ENCODE assay signal across 17 cellular contexts in the genomic region with DNA sequence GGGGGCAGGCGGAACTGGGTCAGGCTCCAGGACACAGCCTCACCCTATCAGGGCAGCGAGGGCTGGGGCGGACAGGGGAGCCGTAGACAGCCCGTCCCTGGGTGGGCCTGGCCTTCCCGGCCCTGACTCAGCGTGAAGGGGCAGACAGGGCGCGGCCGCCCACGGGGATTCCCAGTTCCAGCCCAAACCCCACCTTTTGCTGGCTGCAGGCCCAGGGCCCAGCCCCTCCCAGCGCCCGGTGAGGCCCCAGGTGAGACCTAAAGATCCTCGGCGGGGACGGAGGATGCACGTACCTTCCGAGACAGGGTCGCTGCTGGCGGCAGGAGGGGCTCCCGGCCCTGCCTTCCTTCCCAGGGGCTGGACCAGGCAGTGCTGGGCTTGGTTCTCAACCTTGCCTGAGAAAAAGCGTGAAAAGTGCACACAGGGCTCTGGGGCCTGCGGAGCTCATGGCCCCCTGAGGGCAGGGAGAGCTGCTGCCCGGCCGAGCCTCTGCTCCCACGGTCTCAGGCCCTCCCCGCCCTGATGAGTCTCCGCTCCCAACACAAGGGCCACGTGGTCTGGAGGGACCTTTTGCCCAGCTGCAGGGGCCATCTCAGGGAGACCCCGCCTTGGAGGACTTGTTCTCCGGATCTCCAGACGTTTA. TPM values are rescaled to one million over a fixed set of nuclear protein-coding genes. Genes with fewer than 3 reads are reported as not detected.
DNase-seq lines count a peak whose midpoint lies in the region; ATAC-seq and TF ChIP-seq lines count a peak whose summit lies in the region.
"Had no signal": no experiment of that assay in that cellular context is flagged by ENCODE, and none has a peak within 500 bp of the region (broad histone marks: within the 10 kb centered on the region; RNA-seq: fewer than 3 reads in every experiment).

No MANE protein-coding gene starts in this region.

- H4K12ac ChIP-seq in trophoblast cell (ENCODE audit: low read depth, low read length), result no peak overlapping the region

- H2BK5ac ChIP-seq in trophoblast cell (ENCODE audit: low read depth, low read length, poor library complexity), result no peak overlapping the region

- H2AFZ ChIP-seq in GM23338, result peak overlapping the region; percentile 84; the same call in 1 of the 2 replicates
- H2AFZ ChIP-seq in PC-9, result peak overlapping the region; percentile 58
- no peak overlapping the region for H2AFZ ChIP-seq in trophoblast cell (ENCODE audit: insufficient read depth, low read length, poor library complexity)

- H3K18ac ChIP-seq in trophoblast cell (ENCODE audit: low read length), result no peak overlapping the region

- H3F3A ChIP-seq in GM23338 (replicated peaks; ENCODE audit: low read depth) (peaks cover 8% of the 10 kb centered on the region; the same call in 1 of the 2 replicates), PC-9 (ENCODE audit: insufficient read depth, low read depth) (peaks cover 50% of the 10 kb centered on the region)

- H3K14ac ChIP-seq in trophoblast cell (ENCODE audit: low read length), result peak overlapping the region; percentile 7

- no TSS peak for BruUV-seq in PC-9 (replicated peaks; lab: Mats Ljungman, UMichigan)

- no peak overlapping the region for H2BK12ac ChIP-seq in trophoblast cell (ENCODE audit: low read length)

- no peak overlapping the region for H3K4me3 ChIP-seq in GM23338
- peak overlapping the region; percentile 45; the same call in 1 of the 2 replicates for H3K4me3 ChIP-seq in PC-9
- peak overlapping the region; percentile 20 to 42 for H3K4me3 ChIP-seq in esophagus (ENCODE audit: low read depth in 1 of 2, low read length in 2 of 2)
- H3K4me3 ChIP-seq in trophoblast cell (ENCODE audit: low read depth, low read length), result no peak overlapping the region
- H3K4me3 ChIP-seq: psoas muscle had no signal

- H4K20me1 ChIP-seq in GM23338 (replicated peaks; ENCODE audit: insufficient read depth), result no peaks in the 10 kb centered on the region
- no peaks in the 10 kb centered on the region for H4K20me1 ChIP-seq in PC-9 (ENCODE audit: insufficient read depth)

- POLR2A ChIA-PET in PC-9 (lab: Charles Lee; ENCODE audit: unreplicated experiment), result interaction anchor here (0.7 kb wide), 1 partner anchor 44 kb away, joined by 4 read pairs; a partner anchor contains a TSS

- H3K27ac ChIP-seq in GM23338 (ENCODE audit: low read depth) (no peak overlapping the region), PC-9 (peak overlapping the region; percentile 52), esophagus (ENCODE audit: low read depth in 2 of 2, low read length in 1 of 2) (peak overlapping the region; percentile 93 to 95), trophoblast cell (ENCODE audit: low read depth, low read length) (no peak overlapping the region)
- H3K27ac ChIP-seq: psoas muscle had no signal

- no peak overlapping the region for H4K8ac ChIP-seq in trophoblast cell (ENCODE audit: low read depth, low read length)

- H3K27me3 ChIP-seq in GM23338 (ENCODE audit: insufficient read depth) (no peaks in the 10 kb centered on the region), PC-9 (ENCODE audit: insufficient read depth, low read depth) (no peaks in the 10 kb centered on the region), esophagus (ENCODE audit: control insufficient read depth in 1 of 2, insufficient read depth in 2 of 2, low read length in 2 of 2) (no peaks in the 10 kb centered on the region), trophoblast cell (ENCODE audit: insufficient read depth, low read length) (no peaks in the 10 kb centered on the region)

- H3K9ac ChIP-seq in trophoblast cell (ENCODE audit: low read length), result no peak overlapping the region

- H3K4me2 ChIP-seq in GM23338 (0 out of 2 replicates have a peak overlapping the region, but pooled peaks have one; percentile 14), PC-9 (peak overlapping the region; percentile 82), trophoblast cell (ENCODE audit: low read length) (no peak overlapping the region)

- TF ChIP-seq CTCF in GM23338 (conservative IDR thresholded peaks at IDR 0.05; ENCODE audit: low read depth in 2 of 2) (no peak), PC-9 (conservative IDR thresholded peaks at IDR 0.05) (no peak)

- H3K9me3 Mint-ChIP-seq in GM23338, result peaks cover 19% of the 10 kb centered on the region
- H3K9me3 Mint-ChIP-seq: activated CD4-positive, alpha-beta memory T cell treated with anti-CD3 and anti-CD28 coated beads, Interleukin-2, amount 10 ng/mL, durations not matched to agents 7 days and 5 days; activated naive CD8-positive, alpha-beta T cell treated with anti-CD3 and anti-CD28 coated beads, Interleukin-2, amount 10 ng/mL, durations not matched to agents 7 days and 5 days; activated T-cell treated with anti-CD3 and anti-CD28 coated beads, Interleukin-2, amount 50 U/mL, for 72 hours; naive thymus-derived CD4-positive, alpha-beta T cell had no signal

- H3K79me1 ChIP-seq in trophoblast cell (ENCODE audit: low read length), result no peaks in the 10 kb centered on the region

- CTCF ChIA-PET in PC-9 (lab: Charles Lee), result no interaction called here

- H3K27ac Mint-ChIP-seq in GM23338, result no peak overlapping the region
- H3K27ac Mint-ChIP-seq: activated CD4-positive, alpha-beta memory T cell treated with anti-CD3 and anti-CD28 coated beads, Interleukin-2, amount 10 ng/mL, durations not matched to agents 7 days and 5 days; activated naive CD8-positive, alpha-beta T cell treated with anti-CD3 and anti-CD28 coated beads, Interleukin-2, amount 10 ng/mL, durations not matched to agents 7 days and 5 days; activated T-cell treated with anti-CD3 and anti-CD28 coated beads, Interleukin-2, amount 50 U/mL, for 72 hours; naive thymus-derived CD4-positive, alpha-beta T cell had no signal

- H3K36me3 ChIP-seq in GM23338 (ENCODE audit: insufficient read depth) (no peaks in the 10 kb centered on the region), PC-9 (ENCODE audit: low read depth) (no peaks in the 10 kb centered on the region), esophagus (ENCODE audit: control insufficient read depth in 2 of 2, insufficient read depth in 2 of 2, low read length in 1 of 2) (no peaks in the 10 kb centered on the region), trophoblast cell (ENCODE audit: control insufficient read depth in 1 of 2, insufficient read depth in 2 of 2, low read length in 2 of 2) (no peaks in the 10 kb centered on the region)

- H3K4me3 Mint-ChIP-seq in GM23338, result no peak overlapping the region
- H3K4me3 Mint-ChIP-seq: activated CD4-positive, alpha-beta memory T cell treated with anti-CD3 and anti-CD28 coated beads, Interleukin-2, amount 10 ng/mL, durations not matched to agents 7 days and 5 days; activated naive CD8-positive, alpha-beta T cell treated with anti-CD3 and anti-CD28 coated beads, Interleukin-2, amount 10 ng/mL, durations not matched to agents 7 days and 5 days; activated T-cell treated with anti-CD3 and anti-CD28 coated beads, Interleukin-2, amount 50 U/mL, for 72 hours; naive thymus-derived CD4-positive, alpha-beta T cell had no signal

- peaks cover 8% of the 10 kb centered on the region for H3K36me3 Mint-ChIP-seq in GM23338 (ENCODE audit: low read depth)
- H3K36me3 Mint-ChIP-seq: activated naive CD8-positive, alpha-beta T cell treated with anti-CD3 and anti-CD28 coated beads, Interleukin-2, amount 10 ng/mL, durations not matched to agents 7 days and 5 days; naive thymus-derived CD4-positive, alpha-beta T cell had no signal

- peaks cover 12% of the 10 kb centered on the region for H3K4me1 Mint-ChIP-seq in GM23338
- H3K4me1 Mint-ChIP-seq: activated naive CD8-positive, alpha-beta T cell treated with anti-CD3 and anti-CD28 coated beads, Interleukin-2, amount 10 ng/mL, durations not matched to agents 7 days and 5 days had no signal

- H3K79me2 ChIP-seq in GM23338 (replicated peaks; ENCODE audit: insufficient read depth), result no peaks in the 10 kb centered on the region
- no peaks in the 10 kb centered on the region for H3K79me2 ChIP-seq in PC-9 (ENCODE audit: low read depth)
- H3K79me2 ChIP-seq in trophoblast cell (ENCODE audit: control insufficient read depth, insufficient read depth, low read length, poor library complexity), result no peaks in the 10 kb centered on the region

- no peaks in the 10 kb centered on the region for H3K4me1 ChIP-seq in GM23338 (ENCODE audit: insufficient read depth)
- H3K4me1 ChIP-seq in PC-9 (replicated peaks; ENCODE audit: insufficient read depth), result peaks cover 53% of the 10 kb centered on the region
- peaks cover 9 to 14% of the 10 kb centered on the region in 2 donors for H3K4me1 ChIP-seq in esophagus (ENCODE audit: control insufficient read depth in 2 of 2, insufficient read depth in 2 of 2, low read length in 1 of 2)
- peaks cover 0 to 6% of the 10 kb centered on the region in 2 experiments for H3K4me1 ChIP-seq in trophoblast cell (ENCODE audit: control insufficient read depth in 1 of 2, insufficient read depth in 2 of 2, low read length in 2 of 2)
- H3K4me1 ChIP-seq: psoas muscle had no signal

- ATAC-seq in GM23338 (peak; percentile 60), HG02885 (IDR thresholded peaks at IDR 0.05; ENCODE audit: poor library complexity, unreplicated experiment) (no peak)
- ATAC-seq: activated T-cell treated with anti-CD3 and anti-CD28 coated beads, Interleukin-2, amount 50 U/mL, for 72 hours; left ventricle myocardium superior; naive thymus-derived CD4-positive, alpha-beta T cell had no signal

- H3K9me2 ChIP-seq in GM23338 (ENCODE audit: insufficient read depth), result no peaks in the 10 kb centered on the region
- no peaks in the 10 kb centered on the region for H3K9me2 ChIP-seq in PC-9 (ENCODE audit: insufficient read depth)

- H3K9me3 ChIP-seq in PC-9 (ENCODE audit: insufficient read depth, low read depth), result no peaks in the 10 kb centered on the region
- H3K9me3 ChIP-seq in esophagus (ENCODE audit: control insufficient read depth in 2 of 2, insufficient read depth in 1 of 2, low read depth in 1 of 2, low read length in 1 of 2), result no peaks in the 10 kb centered on the region
- peaks cover 8% of the 10 kb centered on the region for H3K9me3 ChIP-seq in trophoblast cell (ENCODE audit: insufficient read depth, low read depth, low read length)
- H3K9me3 ChIP-seq: psoas muscle had no signal

- H2AK5ac ChIP-seq in trophoblast cell (ENCODE audit: low read length), result no peak overlapping the region

- peak; percentile 53 for DNase-seq in GM23338 (ENCODE audit: low spot score)
- peak; percentile 82 to 92 for DNase-seq in PC-9
- peak; percentile 45 to 57 for DNase-seq in trophoblast cell
- DNase-seq in stimulated activated CD4-positive, alpha-beta T cell treated with anti-CD3 and anti-CD28 coated beads, Interleukin-1b, Interleukin-23, amount 100 ng/mL, for 48 hours, result no peak
- no peak for DNase-seq in iPS-NIHi11 (ENCODE audit: low spot score)
- DNase-seq in midbrain (lab: John Stamatoyannopoulos, UW), result no peak
- DNase-seq: activated CD4-positive, alpha-beta memory T cell treated with anti-CD3 and anti-CD28 coated beads, Interleukin-2, amount 10 ng/mL, durations not matched to agents 7 days and 5 days; activated naive CD8-positive, alpha-beta T cell treated with anti-CD3 and anti-CD28 coated beads, Interleukin-2, amount 10 ng/mL, durations not matched to agents 7 days and 5 days; activated T-cell treated with anti-CD3 and anti-CD28 coated beads, Interleukin-2, amount 50 U/mL, for 72 hours; left ventricle myocardium superior; naive thymus-derived CD4-positive, alpha-beta T cell; NCI-H1930; NCI-H510A; psoas muscle; SW 1271 had no signal

- no peak overlapping the region for H2BK120ac ChIP-seq in trophoblast cell (ENCODE audit: insufficient read depth, low read length, poor library complexity)

- intact Hi-C loops in PC-9 (cut with micrococcal nuclease; ENCODE audit: unreplicated experiment), result loop anchor here (1.0 kb wide), 1 partner anchor 9 kb away; no protein-coding TSS in a partner anchor

- no peak overlapping the region for H3K23ac ChIP-seq in trophoblast cell (ENCODE audit: low read length)

- H4K91ac ChIP-seq in trophoblast cell (ENCODE audit: low read depth, low read length), result no peak overlapping the region

- peaks cover 18% of the 10 kb centered on the region for H3K27me3 Mint-ChIP-seq in GM23338 (ENCODE audit: insufficient read depth, low read depth, poor library complexity)
- H3K27me3 Mint-ChIP-seq: naive thymus-derived CD4-positive, alpha-beta T cell had no signal

- WGBS in esophagus, 2 donors, result 42 to 47% methylated on average over 29 to 32 of the region's 32 CpGs
- WGBS in trophoblast cell (ENCODE audit: extremely low coverage, insufficient coverage, insufficient read length), result no CpG with 5 or more reads among the region's 32 CpGs

- H3K4ac ChIP-seq in trophoblast cell (ENCODE audit: low read depth, low read length), result no peak overlapping the region

RNA-seq across cellular contexts. Expression of a gene that starts 43.9 kb away (rescaled TPM):
- total RNA-seq in GM23338 (2014; rRNA removed; shearing (Covaris generic)), result 308 and 325 TPM in 2 replicates
- 305 and 322 TPM in 2 replicates for polyA plus RNA-seq in GM23338 (2016; fragmentation: Nextera tagmentation; extraction: Ambion mirVana)
- total RNA-seq in PC-9 (2021), result 137 and 182 TPM in 2 replicates
- 100 to 1,000 TPM in 1 of 2 donors, 10 to 100 TPM in 1; 96.0 to 118 TPM for polyA plus RNA-seq in esophagus
- 169 and 171 TPM in 2 replicates for polyA plus RNA-seq in trophoblast cell (2013)

Comparison
In these comparisons a context has a peak if more than half of its experiments do, and no peak if none do; other contexts are left out.
1. DNase-seq: peak in GM23338 (single experiment), PC-9 (2 of 2) and trophoblast cell (2 of 2); none in stimulated activated CD4-positive, alpha-beta T cell treated with anti-CD3 and anti-CD28 coated beads, Interleukin-1b, Interleukin-23, amount 100 ng/mL, for 48 hours (single experiment), iPS-NIHi11 (single experiment) and midbrain (single experiment).
2. H3K27ac ChIP-seq: peak in PC-9 (single experiment) and esophagus (2 of 2); none in GM23338 (single experiment) and trophoblast cell (single experiment).
3. H3K4me3 ChIP-seq: peak in PC-9 (single experiment) and esophagus (2 of 2); none in GM23338 (single experiment) and trophoblast cell (single experiment).